In genomic region chr18:76827205-76827885, GRCh38 we compare ENCODE assay signal across 12 cellular contexts. TPM values are rescaled to one million over a fixed set of nuclear protein-coding genes. Genes with fewer than 3 reads are reported as not detected.
DNase-seq lines count a peak whose midpoint lies in the region; ATAC-seq and TF ChIP-seq lines count a peak whose summit lies in the region.
"Had no signal": no experiment of that assay in that cellular context is flagged by ENCODE, and none has a peak within 500 bp of the region (broad histone marks: within the 10 kb centered on the region; RNA-seq: fewer than 3 reads in every experiment).

No MANE protein-coding gene starts in this region.

- TF ChIP-seq CTCF in GM12865 (IDR thresholded peaks at IDR 0.05; ENCODE audit: insufficient read depth, low read depth, low read length, missing control alignments) = no peak
- no peak for TF ChIP-seq CTCF in activated B cell treated with CpG ODN at 0.5 μM for 24 hours (IDR thresholded peaks at IDR 0.05)

- H3K27ac Mint-ChIP-seq in T-helper 2 cell treated with Interferon-gamma antibody and Interleukin-4, amounts not matched to agents 5 μg/mL and 100 μg/mL, for 36 hours = peak overlapping the region; percentile 8
- H3K27ac Mint-ChIP-seq in activated B cell treated with CpG ODN at 0.5 μM for 24 hours = peak overlapping the region; percentile 3
- H3K27ac Mint-ChIP-seq in naive thymus-derived CD8-positive, alpha-beta T cell = peak overlapping the region in 8 of 10 donors; percentile 1 to 79 (median 21)

- peaks cover 2% of the 10 kb centered on the region for H3K36me3 Mint-ChIP-seq in T-helper 2 cell treated with Interferon-gamma antibody and Interleukin-4, amounts not matched to agents 5 μg/mL and 100 μg/mL, for 36 hours (ENCODE audit: low read depth)
- peaks cover 2% of the 10 kb centered on the region for H3K36me3 Mint-ChIP-seq in activated B cell treated with CpG ODN at 0.5 μM for 24 hours (ENCODE audit: low read depth)
- peaks cover 0 to 4% (median 0%) of the 10 kb centered on the region in 3 donors for H3K36me3 Mint-ChIP-seq in naive thymus-derived CD8-positive, alpha-beta T cell

- H3K4me3 ChIP-seq in GM12865 (ENCODE audit: low read depth, low read length) = no peak overlapping the region

- peaks cover 21% of the 10 kb centered on the region for H3K4me1 Mint-ChIP-seq in T-helper 2 cell treated with Interferon-gamma antibody and Interleukin-4, amounts not matched to agents 5 μg/mL and 100 μg/mL, for 36 hours (ENCODE audit: low read depth)
- peaks cover 43% of the 10 kb centered on the region for H3K4me1 Mint-ChIP-seq in activated B cell treated with CpG ODN at 0.5 μM for 24 hours
- peaks cover 21 to 58% (median 45%) of the 10 kb centered on the region in 4 donors for H3K4me1 Mint-ChIP-seq in naive thymus-derived CD8-positive, alpha-beta T cell

- CTCF ChIA-PET in activated B cell treated with CpG ODN at 0.5 μM for 24 hours (lab: Charles Lee) = interaction anchor here (0.9 kb wide), 1 partner anchor 24 kb away, joined by 3 read pairs; no protein-coding TSS in a partner anchor

- no peaks in the 10 kb centered on the region for H3K9me3 Mint-ChIP-seq in T-helper 2 cell treated with Interferon-gamma antibody and Interleukin-4, amounts not matched to agents 5 μg/mL and 100 μg/mL, for 36 hours
- H3K9me3 Mint-ChIP-seq in activated B cell treated with CpG ODN at 0.5 μM for 24 hours = peaks cover 2% of the 10 kb centered on the region
- H3K9me3 Mint-ChIP-seq in naive thymus-derived CD8-positive, alpha-beta T cell = peaks cover 0 to 2% (median 0%) of the 10 kb centered on the region in 9 donors

- no peaks in the 10 kb centered on the region for H3K27me3 Mint-ChIP-seq in T-helper 2 cell treated with Interferon-gamma antibody and Interleukin-4, amounts not matched to agents 5 μg/mL and 100 μg/mL, for 36 hours (ENCODE audit: low read depth)
- H3K27me3 Mint-ChIP-seq in activated B cell treated with CpG ODN at 0.5 μM for 24 hours = no peaks in the 10 kb centered on the region
- H3K27me3 Mint-ChIP-seq in naive thymus-derived CD8-positive, alpha-beta T cell = no peaks in the 10 kb centered on the region

- intact Hi-C loops in activated B cell treated with CpG ODN at 0.5 μM for 24 hours (cut with micrococcal nuclease) (no loop called here), left colon (cut with DNase I, micrococcal nuclease) (no loop called here)

- H3K4me3 Mint-ChIP-seq in T-helper 2 cell treated with Interferon-gamma antibody and Interleukin-4, amounts not matched to agents 5 μg/mL and 100 μg/mL, for 36 hours = no peak overlapping the region
- H3K4me3 Mint-ChIP-seq in activated B cell treated with CpG ODN at 0.5 μM for 24 hours = no peak overlapping the region
- H3K4me3 Mint-ChIP-seq in naive thymus-derived CD8-positive, alpha-beta T cell = peak overlapping the region in 3 of 10 donors; percentile 4 to 29 (median 12)

- DNase-seq in T-helper 2 cell treated with Interferon-gamma antibody and Interleukin-4, amounts not matched to agents 5 μg/mL and 100 μg/mL, for 36 hours (ENCODE audit: low spot score) = no peak
- DNase-seq in T-helper 2 cell (no peak), GM12865 (ENCODE audit: low read depth) (peak; percentile 40), activated B cell treated with CpG ODN at 0.5 μM for 24 hours (no peak), HuH-7 (ENCODE audit: low spot score) (no peak), left colon (no peak)
- no peak for DNase-seq in naive thymus-derived CD8-positive, alpha-beta T cell
- DNase-seq: activated T-cell treated with anti-CD3 and anti-CD28 coated beads, Interleukin-2, amount 50 U/mL, for 48 hours; effector CD8-positive, alpha-beta T cell; foreskin melanocyte; occipital lobe had no signal

- ATAC-seq in activated B cell treated with CpG ODN at 0.5 μM for 24 hours (ENCODE audit: low read depth) = no peak
- ATAC-seq in naive thymus-derived CD8-positive, alpha-beta T cell = no peak
- no peak for ATAC-seq in HG02571 (IDR thresholded peaks at IDR 0.05; ENCODE audit: unreplicated experiment)
- ATAC-seq in left colon = no peak

- POLR2A ChIA-PET in activated B cell treated with CpG ODN at 0.5 μM for 24 hours (lab: Charles Lee) = no interaction called here
- POLR2A ChIA-PET in naive thymus-derived CD8-positive, alpha-beta T cell (lab: Charles Lee) = interaction anchor here (0.7 kb wide), 1 partner anchor 195 kb away, joined by 3 read pairs; no protein-coding TSS in a partner anchor

RNA-seq across cellular contexts. Expression of gene ZNF236, which starts 5.0 kb away (rescaled TPM):
- total RNA-seq in activated B cell treated with CpG ODN at 0.5 μM for 24 hours (27.4 and 28.2 TPM in 2 replicates), left colon (10 to 100 TPM; 11.4 to 13.0 TPM)
- total RNA-seq in naive thymus-derived CD8-positive, alpha-beta T cell = 10 to 100 TPM; 24.3 to 25.6 TPM
- polyA plus RNA-seq in naive thymus-derived CD8-positive, alpha-beta T cell = 1 to 10 TPM; 4.6 to 8.4 (median 5.7) TPM
